Comparison of ENCODE assay signal across 8 cellular contexts in genomic region chr7:47600199-47601118, GRCh38. TPM values are rescaled to one million over a fixed set of nuclear protein-coding genes. Genes with fewer than 3 reads are reported as not detected.
A peak's percentile ranks its signal among the peaks of the same experiment; 100 is the strongest.
DNase-seq lines count a peak whose midpoint lies in the region; ATAC-seq and TF ChIP-seq lines count a peak whose summit lies in the region.

No MANE protein-coding gene starts in this region.

- peak overlapping the region; percentile 75 for H3K4me2 ChIP-seq in OCI-LY7 (ENCODE audit: low read length)

- BruUV-seq in OCI-LY7 (replicated peaks; lab: Mats Ljungman, UMichigan): no TSS peak

- H3K4me3 Mint-ChIP-seq in T-helper 17 cell: no peak overlapping the region

- H3K9me2 ChIP-seq in OCI-LY7 (ENCODE audit: insufficient read depth, low read length): no peaks in the 10 kb centered on the region

- H3K4me1 Mint-ChIP-seq in T-helper 17 cell: no peaks in the 10 kb centered on the region

- H3K36me3 Mint-ChIP-seq in T-helper 17 cell (ENCODE audit: low read depth): no peaks in the 10 kb centered on the region

- no peaks in the 10 kb centered on the region for H3K27me3 ChIP-seq in ACC112 (ENCODE audit: insufficient read depth, low read length)

- H3K27ac ChIP-seq in ACC112 (ENCODE audit: low read depth, low read length) (peak overlapping the region; percentile 99), OCI-LY7 (ENCODE audit: low read depth, low read length, poor library complexity, severe bottlenecking) (peak overlapping the region; percentile 86)

- peak; percentile 23 for DNase-seq in OCI-LY7 (ENCODE audit: low spot score)
- peak; percentile 37 for DNase-seq in germinal center (ENCODE audit: low spot score)
- no peak for DNase-seq in Ammon's horn (ENCODE audit: low spot score)
- no peak for DNase-seq in HuH-7 (ENCODE audit: low spot score)
- DNase-seq in T-helper 17 cell: no peak

- H3K79me2 ChIP-seq in ACC112 (ENCODE audit: control insufficient read depth, insufficient read depth, low read length, unreplicated experiment): no peaks in the 10 kb centered on the region
- no peaks in the 10 kb centered on the region for H3K79me2 ChIP-seq in OCI-LY7 (ENCODE audit: insufficient read depth, low read depth, low read length)

- intact Hi-C loops in OCI-LY7 (cut with micrococcal nuclease; ENCODE audit: unreplicated experiment): loop anchor here (1.0 to 5.0 kb wide), 2 partner anchors 69 to 103 kb away; no protein-coding TSS in a partner anchor

- ATAC-seq in GM21723 (IDR thresholded peaks at IDR 0.05; ENCODE audit: unreplicated experiment): peak; percentile 45
- no peak for ATAC-seq in HG03565 (IDR thresholded peaks at IDR 0.05; ENCODE audit: unreplicated experiment)
- ATAC-seq in T-helper 17 cell: no peak

- POLR2A ChIA-PET in OCI-LY7 (lab: Charles Lee): interaction anchor here (0.6 to 3.1 kb wide), 15 partner anchors 9 to 403 kb away, joined by 3 to 19 read pairs (median 5); no protein-coding TSS in a partner anchor

- H2AFZ ChIP-seq in ACC112 (ENCODE audit: low read length, unreplicated experiment) (peak overlapping the region; percentile 42), OCI-LY7 (ENCODE audit: low read length) (peak overlapping the region; percentile 87)

- H4K20me1 ChIP-seq in OCI-LY7 (ENCODE audit: insufficient read depth, low read length): no peaks in the 10 kb centered on the region

- H3K4me1 ChIP-seq in ACC112 (ENCODE audit: control insufficient read depth, insufficient read depth, low read length, unreplicated experiment) (peaks cover 48% of the 10 kb centered on the region), OCI-LY7 (ENCODE audit: insufficient read depth, low read length, poor library complexity, severe bottlenecking) (peaks cover 36% of the 10 kb centered on the region)

- TF ChIP-seq CTCF in OCI-LY7 (conservative IDR thresholded peaks at IDR 0.05; ENCODE audit: low read length): no peak

- CTCF ChIA-PET in OCI-LY7 (lab: Charles Lee; ENCODE audit: unreplicated experiment): interaction anchor here (0.9 to 1.8 kb wide), 5 partner anchors 10 to 100 kb away, joined by 3 to 7 read pairs (median 5); no protein-coding TSS in a partner anchor

- peaks cover 35% of the 10 kb centered on the region for H3K9me3 ChIP-seq in OCI-LY7 (ENCODE audit: low read length)
- H3K9me3 ChIP-seq in T-helper 17 cell (ENCODE audit: control insufficient read depth, low read length, poor library complexity, severe bottlenecking): no peaks in the 10 kb centered on the region

- no peaks in the 10 kb centered on the region for H3K27me3 Mint-ChIP-seq in T-helper 17 cell

- H3K36me3 ChIP-seq in ACC112 (ENCODE audit: insufficient read depth, low read length): no peaks in the 10 kb centered on the region
- no peaks in the 10 kb centered on the region; the same call in 1 of the 2 replicates for H3K36me3 ChIP-seq in OCI-LY7 (ENCODE audit: insufficient read depth, low read length)

- H3K27ac Mint-ChIP-seq in T-helper 17 cell: no peak overlapping the region

- H3K4me3 ChIP-seq in ACC112 (ENCODE audit: low read depth, low read length) (peak overlapping the region; percentile 68), OCI-LY7 (ENCODE audit: low read depth, low read length, poor library complexity, severe bottlenecking) (peak overlapping the region; percentile 41)

RNA-seq across cellular contexts. Expression of gene TNS3, which starts 18.5 kb away (rescaled TPM):
- total RNA-seq in OCI-LY7 (2014; rRNA removed; shearing (Covaris generic)): 8.3 and 9.5 TPM in 2 replicates
- 36.5 and 42.1 TPM in 2 replicates for total RNA-seq in OCI-LY7 (2022)
- total RNA-seq in T-helper 17 cell: 1 to 10 TPM; 2.3 to 2.6 TPM

Comparison
In these comparisons a context has a peak if more than half of its experiments do, and no peak if none do; other contexts are left out.
1. DNase-seq: peak in OCI-LY7 (single experiment) and germinal center (single experiment); none in Ammon's horn (single experiment), HuH-7 (single experiment) and T-helper 17 cell (0 of 3).